In genomic region chr4:26330186-26330787, GRCh38 we compare ENCODE assay signal across 8 cellular contexts. TPM values are rescaled to one million over a fixed set of nuclear protein-coding genes. Genes with fewer than 3 reads are reported as not detected.
DNase-seq lines count a peak whose midpoint lies in the region; ATAC-seq, FAIRE-seq and TF ChIP-seq lines count a peak whose summit lies in the region.

No MANE protein-coding gene starts in this region.

- peaks cover 14% of the 10 kb centered on the region for H3K4me1 Mint-ChIP-seq in activated B cell treated with CpG ODN at 0.5 μM for 24 hours

- H3K27ac Mint-ChIP-seq in activated B cell treated with CpG ODN at 0.5 μM for 24 hours: no peak overlapping the region

- TF ChIP-seq POLR2A in GM12892 (IDR thresholded peaks at IDR 0.05; ENCODE audit: low read depth, low read length): no peak
- TF ChIP-seq POLR2A in gastroesophageal sphincter (IDR thresholded peaks at IDR 0.05): no peak

- CTCF ChIA-PET in activated B cell treated with CpG ODN at 0.5 μM for 24 hours (lab: Charles Lee): interaction anchor here (0.6 to 3.2 kb wide), 27 partner anchors 9 to 680 kb away, joined by 3 to 29 read pairs (median 4); no protein-coding TSS in a partner anchor

- H3K4me3 ChIP-seq in gastroesophageal sphincter: no peak overlapping the region

- H3K27ac ChIP-seq in gastroesophageal sphincter: no peak overlapping the region

- no peaks in the 10 kb centered on the region for H3K27me3 Mint-ChIP-seq in activated B cell treated with CpG ODN at 0.5 μM for 24 hours

- H3K4me3 Mint-ChIP-seq in activated B cell treated with CpG ODN at 0.5 μM for 24 hours: no peak overlapping the region

- peak; percentile 62 for TF ChIP-seq CTCF in activated B cell treated with CpG ODN at 0.5 μM for 24 hours (IDR thresholded peaks at IDR 0.05)
- peak; percentile 57 to 75 (median 72) for TF ChIP-seq CTCF in gastroesophageal sphincter (IDR thresholded peaks at IDR 0.05)

- no peaks in the 10 kb centered on the region for H3K27me3 ChIP-seq in gastroesophageal sphincter

- POLR2A ChIA-PET in activated B cell treated with CpG ODN at 0.5 μM for 24 hours (lab: Charles Lee): interaction anchor here (0.8 to 2.5 kb wide), 3 partner anchors 10 to 488 kb away, joined by 3 to 7 read pairs (median 3); no protein-coding TSS in a partner anchor

- WGBS in gastroesophageal sphincter (ENCODE audit: low coverage in 1 of 2), 2 donors: 42 to 50% methylated on average over 4 of the region's 4 CpGs

- H3K36me3 ChIP-seq in gastroesophageal sphincter: no peaks in the 10 kb centered on the region

- ATAC-seq in HG02981 (IDR thresholded peaks at IDR 0.05; ENCODE audit: unreplicated experiment) (peak; percentile 86), activated B cell treated with CpG ODN at 0.5 μM for 24 hours (ENCODE audit: low read depth) (peak; percentile 81), gastroesophageal sphincter (no peak)

- H3K9me3 ChIP-seq in gastroesophageal sphincter: no peaks in the 10 kb centered on the region

- intact Hi-C loops in activated B cell treated with CpG ODN at 0.5 μM for 24 hours (cut with micrococcal nuclease) (loop anchor here (1.0 to 2.0 kb wide), 6 partner anchors 80 to 680 kb away; no protein-coding TSS in a partner anchor), posterior cingulate gyrus (cut with DNase I) (loop anchor here (1.0 to 10.0 kb wide), 2 partner anchors 80 to 685 kb away; no protein-coding TSS in a partner anchor)

- DNase-seq in AG08395 (ENCODE audit: low spot score): peak; percentile 38
- no peak for DNase-seq in GM12892 (ENCODE audit: insufficient read length)
- DNase-seq in NCI-H2107 (lab: John Stamatoyannopoulos, UW): peak; percentile 1
- DNase-seq in activated B cell treated with CpG ODN at 0.5 μM for 24 hours: no peak
- peak; percentile 91 for DNase-seq in pons (ENCODE audit: low spot score)
- no peak for DNase-seq in posterior cingulate gyrus

- H3K9me3 Mint-ChIP-seq in activated B cell treated with CpG ODN at 0.5 μM for 24 hours: no peaks in the 10 kb centered on the region

- peak; percentile 84 for FAIRE-seq in GM12892 (lab: Jason Lieb, UNC)

- peaks cover 1% of the 10 kb centered on the region for H3K36me3 Mint-ChIP-seq in activated B cell treated with CpG ODN at 0.5 μM for 24 hours (ENCODE audit: low read depth)

- no peak for TF ChIP-seq EP300 in gastroesophageal sphincter (IDR thresholded peaks at IDR 0.05)

- peaks cover 0 to 27% (median 4%) of the 10 kb centered on the region in 3 donors for H3K4me1 ChIP-seq in gastroesophageal sphincter

RNA-seq across cellular contexts. Expression of gene RBPJ, which starts 9.5 kb away (rescaled TPM):
- polyA plus RNA-seq in GM12892 (2012; ENCODE audit: missing spikeins): 62.6 TPM
- total RNA-seq in activated B cell treated with CpG ODN at 0.5 μM for 24 hours (50.6 and 51.4 TPM in 2 replicates), gastroesophageal sphincter (100 to 1,000 TPM in 1 of 4 donors, 10 to 100 TPM in 3; 49.5 to 128 (median 77.6) TPM)

Comparison
In these comparisons a context has a peak if more than half of its experiments do, and no peak if none do; other contexts are left out.
1. DNase-seq: peak in AG08395 (single experiment), NCI-H2107 (single experiment) and pons (single experiment); none in GM12892 (single experiment), activated B cell treated with CpG ODN at 0.5 μM for 24 hours (single experiment) and posterior cingulate gyrus (0 of 10).